1 cellular context compared by ENCODE assay signal in genomic region chr1:113057006-113057405, GRCh38.
TF ChIP-seq lines count a peak whose summit lies in the region.

No MANE protein-coding gene starts in this region.

TF ChIP-seq in HepG2, 621 proteins besides CTCF, POLR2A, EP300 and RAD21:
- TF ChIP-seq ELF1 (CRISPR knock-in tag; IDR thresholded peaks at IDR 0.05) (no peak), ZNF333 (CRISPR knock-in tag; IDR thresholded peaks at IDR 0.05; ENCODE audit: borderline replicate concordance) (no peak), CBX2 (IDR thresholded peaks at IDR 0.05; ENCODE audit: low read depth, low read length) (no peak), CBX2 (CRISPR knock-in tag; IDR thresholded peaks at IDR 0.05; ENCODE audit: low read depth) (no peak)
